1 cellular context compared by ENCODE assay signal in genomic region chr21:15126948-15127347, GRCh38.
TF ChIP-seq lines count a peak whose summit lies in the region.

No MANE protein-coding gene starts in this region.

TF ChIP-seq in HepG2, 621 proteins besides CTCF, POLR2A, EP300 and RAD21 (continued from another document):
- TF ChIP-seq ZNF530 (CRISPR knock-in tag; IDR thresholded peaks at IDR 0.05; ENCODE audit: low read depth) (no peak), SMAD9 (CRISPR knock-in tag; IDR thresholded peaks at IDR 0.05) (no peak), STAT6 (CRISPR knock-in tag; IDR thresholded peaks at IDR 0.05; ENCODE audit: borderline replicate concordance) (no peak)
TF ChIP-seq in HepG2: peak in this region for 0.
